Comparison of ENCODE assay signal across 18 cellular contexts in the genomic region with DNA sequence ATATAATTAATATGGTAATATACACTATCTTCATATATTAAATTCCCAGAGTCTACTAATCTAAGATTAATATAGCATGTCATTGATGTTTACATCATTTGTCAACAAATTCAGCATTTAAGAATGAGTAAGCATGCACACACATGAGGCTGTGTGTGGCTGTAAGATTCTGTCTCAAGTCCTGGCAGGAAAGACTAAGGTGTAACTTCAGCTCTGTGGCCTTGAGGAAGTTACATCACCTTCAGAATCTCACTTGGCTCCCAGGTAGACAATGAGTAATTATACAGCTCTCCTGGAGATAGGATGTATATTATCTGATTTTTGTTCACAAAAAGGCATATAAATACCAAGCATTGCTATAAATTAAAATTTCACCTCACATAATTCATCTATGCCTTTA.
"Had no signal": no experiment of that assay in that cellular context is flagged by ENCODE, and none has a peak within 500 bp of the region (broad histone marks: within the 10 kb centered on the region; RNA-seq: fewer than 3 reads in every experiment).

No MANE protein-coding gene starts in this region.

- ATAC-seq: activated T-cell treated with anti-CD3 and anti-CD28 coated beads, Interleukin-2, amount 50 U/mL, for 4 hours; lower lobe of right lung; right cardiac atrium; stimulated activated naive CD8-positive, alpha-beta T cell treated with anti-CD3 and anti-CD28 coated beads, Interleukin-15, amount 100 ng/mL, for 72 hours; WTC11 had no signal

- H3K36me3 ChIP-seq: ascending aorta, lower lobe of right lung, vagina had no signal

- H3K27ac ChIP-seq: ascending aorta, lower lobe of right lung, skin epidermis, vagina had no signal

- H3K4me1 ChIP-seq: ascending aorta, lower lobe of right lung, vagina had no signal

- DNase-seq: activated CD4-positive, alpha-beta memory T cell treated with anti-CD3 and anti-CD28 coated beads, Interleukin-2, amount 10 ng/mL, durations not matched to agents 7 days and 5 days; activated CD4-positive, alpha-beta T cell treated with anti-CD3 and anti-CD28 coated beads for 4 hours; activated naive CD4-positive, alpha-beta T cell treated with anti-CD3 and anti-CD28 coated beads for 36 hours; activated T-cell treated with anti-CD3 and anti-CD28 coated beads, Interleukin-2, amount 50 U/mL, for 4 hours; effector CD4-positive, alpha-beta T cell; lower lobe of right lung; nephron progenitor cell; nucleus accumbens; posterior cingulate gyrus; right cardiac atrium; stimulated activated CD4-positive, alpha-beta T cell treated with anti-CD3 and anti-CD28 coated beads, Interleukin-15, amount 100 ng/mL, for 24 hours; stimulated activated CD4-positive, alpha-beta T cell treated with anti-CD3 and anti-CD28 coated beads, Interleukin-2, amount 100 ng/mL, for 48 hours; stimulated activated naive CD8-positive, alpha-beta T cell treated with anti-CD3 and anti-CD28 coated beads, Interleukin-15, amount 100 ng/mL, for 72 hours; trophoblast cell had no signal

- H3K27me3 ChIP-seq: ascending aorta, vagina had no signal

- H3K4me3 ChIP-seq: ascending aorta, lower lobe of right lung, skin epidermis, vagina had no signal

- H3K9me3 ChIP-seq: ascending aorta, lower lobe of right lung, vagina had no signal
